Comparison of ENCODE assay signal across 25 cellular contexts in the genomic region with DNA sequence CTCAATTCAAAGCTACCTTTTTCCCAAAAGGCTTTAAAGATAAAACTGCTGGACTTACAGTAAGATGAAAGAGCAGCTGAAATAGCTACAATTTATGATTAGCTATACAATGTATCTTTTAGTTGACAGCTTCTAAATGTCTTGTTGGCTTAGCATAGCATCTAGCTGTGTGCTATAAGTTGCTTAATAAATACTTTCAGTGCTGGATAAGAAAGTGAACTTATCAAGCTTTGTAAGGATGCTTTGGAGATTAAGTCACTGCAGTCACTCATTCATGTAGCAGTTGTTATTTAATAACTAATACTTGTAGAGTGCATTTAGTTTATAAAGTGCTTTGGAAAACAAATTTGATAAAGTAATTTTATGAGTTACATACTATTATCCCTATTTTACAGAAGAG. TPM values are rescaled to one million over a fixed set of nuclear protein-coding genes. Genes with fewer than 3 reads are reported as not detected.
A peak's percentile ranks its signal among the peaks of the same experiment; 100 is the strongest.
DNase-seq lines count a peak whose midpoint lies in the region; ATAC-seq and TF ChIP-seq lines count a peak whose summit lies in the region.
"Had no signal": no experiment of that assay in that cellular context is flagged by ENCODE, and none has a peak within 500 bp of the region (broad histone marks: within the 10 kb centered on the region; RNA-seq: fewer than 3 reads in every experiment).

No MANE protein-coding gene starts in this region.

- no peak overlapping the region for H3K9ac ChIP-seq in MM.1S (ENCODE audit: low read length)
- H3K9ac ChIP-seq: BLaER1 treated with 17β-estradiol and CSF1 and Interleukin-3, amounts not matched to agents 10 nM and 100 nM; GM23248 had no signal

- TF ChIP-seq CTCF in GM12865 (IDR thresholded peaks at IDR 0.05; ENCODE audit: insufficient read depth, low read depth, low read length, missing control alignments) = no peak
- no peak for TF ChIP-seq CTCF in MM.1S (IDR thresholded peaks at IDR 0.05; ENCODE audit: low read length)
- TF ChIP-seq CTCF in choroid plexus epithelial cell (conservative IDR thresholded peaks at IDR 0.05; ENCODE audit: low read depth, low read length) = no peak
- no peak for TF ChIP-seq CTCF in neutrophil (IDR thresholded peaks at IDR 0.05)

- peak overlapping the region; percentile 81 for H3K4me2 ChIP-seq in MM.1S (ENCODE audit: low read depth, low read length)
- H3K4me2 ChIP-seq: BLaER1 treated with 17β-estradiol and CSF1 and Interleukin-3, amounts not matched to agents 10 nM and 100 nM had no signal

- H3K27ac ChIP-seq in MM.1S (ENCODE audit: low read length) = peak overlapping the region; percentile 96; the same call in 1 of the 2 replicates
- H3K27ac ChIP-seq in neutrophil = peak overlapping the region; percentile 30
- H3K27ac ChIP-seq in SJCRH30 = no peak overlapping the region
- H3K27ac ChIP-seq: BLaER1 treated with 17β-estradiol and CSF1 and Interleukin-3, amounts not matched to agents 10 nM and 100 nM; GM23248; HL-60 had no signal

- no peaks in the 10 kb centered on the region for H3K79me2 ChIP-seq in MM.1S (ENCODE audit: low read length)

- peak overlapping the region; percentile 27 for H3K4me3 ChIP-seq in GM12865 (ENCODE audit: low read depth, low read length)
- H3K4me3 ChIP-seq in MM.1S (ENCODE audit: low read length) = no peak overlapping the region
- no peak overlapping the region for H3K4me3 ChIP-seq in choroid plexus epithelial cell (ENCODE audit: low read depth, low read length)
- H3K4me3 ChIP-seq in neutrophil (ENCODE audit: low read depth in 1 of 2, low read length in 1 of 2) = no peak overlapping the region
- H3K4me3 ChIP-seq in SJCRH30 = no peak overlapping the region
- H3K4me3 ChIP-seq: BLaER1 treated with 17β-estradiol and CSF1 and Interleukin-3, amounts not matched to agents 10 nM and 100 nM; GM23248; HAP-1 had no signal

- H3K9me3 ChIP-seq in MM.1S (replicated peaks; ENCODE audit: insufficient read depth, low read length) (no peaks in the 10 kb centered on the region), neutrophil (no peaks in the 10 kb centered on the region), SJCRH30 (replicated peaks) (no peaks in the 10 kb centered on the region)
- H3K9me3 ChIP-seq: BLaER1 treated with 17β-estradiol and CSF1 and Interleukin-3, amounts not matched to agents 10 nM and 100 nM; HAP-1 had no signal

- H3K36me3 ChIP-seq in MM.1S (replicated peaks; ENCODE audit: insufficient read depth, low read length) (no peaks in the 10 kb centered on the region), neutrophil (no peaks in the 10 kb centered on the region), SJCRH30 (no peaks in the 10 kb centered on the region)
- H3K36me3 ChIP-seq: BLaER1 treated with 17β-estradiol and CSF1 and Interleukin-3, amounts not matched to agents 10 nM and 100 nM; HAP-1 had no signal

- H3K4me1 ChIP-seq in MM.1S (ENCODE audit: low read length) (peaks cover 68% of the 10 kb centered on the region), neutrophil (ENCODE audit: control insufficient read depth in 1 of 2, insufficient read depth in 1 of 2, low read depth in 1 of 2, low read length in 1 of 2) (peaks cover 33 to 49% of the 10 kb centered on the region in 2 experiments), SJCRH30 (peaks cover 10% of the 10 kb centered on the region; the same call in 1 of the 2 replicates)

- peak overlapping the region; percentile 32; the same call in 1 of the 2 replicates for H2AFZ ChIP-seq in MM.1S (ENCODE audit: low read length)
- H2AFZ ChIP-seq: GM23248 had no signal

- no peak for ATAC-seq in activated CD4-positive, CD25-positive, alpha-beta regulatory T cell treated with anti-CD3 and anti-CD28 coated beads, Interleukin-2, amount 50 U/mL, for 24 hours
- ATAC-seq: HepG2, Panc1, SK-N-SH treated with all-trans-retinoic acid at 6 μM for 48 hours had no signal

- H3K9me2 ChIP-seq in MM.1S (replicated peaks; ENCODE audit: insufficient read depth, low read length) = no peaks in the 10 kb centered on the region

- H3K27me3 ChIP-seq in MM.1S (replicated peaks; ENCODE audit: insufficient read depth, low read length) (no peaks in the 10 kb centered on the region), neutrophil (no peaks in the 10 kb centered on the region), SJCRH30 (no peaks in the 10 kb centered on the region)
- H3K27me3 ChIP-seq: BLaER1 treated with 17β-estradiol and CSF1 and Interleukin-3, amounts not matched to agents 10 nM and 100 nM had no signal

- peaks cover 55% of the 10 kb centered on the region for H3F3A ChIP-seq in MM.1S (ENCODE audit: insufficient read depth, low read length)

- no peak for DNase-seq in GM12865 (ENCODE audit: low read depth)
- DNase-seq in MM.1S = no peak
- peak; percentile 57 for DNase-seq in choroid plexus epithelial cell (ENCODE audit: low read depth)
- DNase-seq in NCI-H82 treated with DMSO at 0.1 percent for 48 hours (lab: John Stamatoyannopoulos, UW; ENCODE audit: unreplicated experiment) = no peak
- DNase-seq in SJCRH30 = no peak
- DNase-seq: CD4-positive, alpha-beta memory T cell; GDM1; GM23248; KBM-7; NCI-H1092 treated with DMSO at 0.1 percent for 48 hours; NCI-H1436 treated with DMSO at 0.1 percent for 48 hours; NCI-H1930; NCI-H2227 treated with DMSO at 0.1 percent for 48 hours; NCI-H510A treated with DMSO at 0.1 percent for 48 hours; NCI-H748 treated with DMSO at 0.1 percent for 48 hours; SIG-M5 had no signal

- no peaks in the 10 kb centered on the region for H4K20me1 ChIP-seq in MM.1S (ENCODE audit: insufficient read depth, low read length)
- H4K20me1 ChIP-seq: BLaER1 treated with 17β-estradiol and CSF1 and Interleukin-3, amounts not matched to agents 10 nM and 100 nM had no signal

RNA-seq across cellular contexts. Expression of a gene that starts 14.6 kb away (rescaled TPM):
- total RNA-seq in SJCRH30 (2014; rRNA removed; shearing (Covaris generic)) = 0.16 TPM in 1 of 2 replicates, not detected in the other
- total RNA-seq: HepG2, HT-29 had no signal
